ENCODE assay signal across 25 cellular contexts in genomic region chr15:100041380-100041779, GRCh38.
DNase-seq lines count a peak whose midpoint lies in the region; ATAC-seq, FAIRE-seq and TF ChIP-seq lines count a peak whose summit lies in the region.
"Had no signal": no experiment of that assay in that cellular context is flagged by ENCODE, and none has a peak within 500 bp of the region (broad histone marks: within the 10 kb centered on the region; RNA-seq: fewer than 3 reads in every experiment).

No MANE protein-coding gene starts in this region.

- no peaks in the 10 kb centered on the region for H3K36me3 Mint-ChIP-seq in endodermal cell (ENCODE audit: low read depth)
- peaks cover 4% of the 10 kb centered on the region for H3K36me3 Mint-ChIP-seq in activated CD4-positive, alpha-beta memory T cell treated with anti-CD3 and anti-CD28 coated beads for 36 hours

- H3K27me3 ChIP-seq in bronchial epithelial cell (ENCODE audit: control insufficient read depth, insufficient read depth, low read length) (no peaks in the 10 kb centered on the region), endodermal cell (ENCODE audit: control insufficient read depth, insufficient read depth, low read length, poor library complexity, severe bottlenecking) (no peaks in the 10 kb centered on the region)
- H3K27me3 ChIP-seq: BE2C had no signal

- DNase-seq in NCI-H82 (lab: John Stamatoyannopoulos, UW) (peak; percentile 26), NCI-H82 treated with DMSO at 0.1 percent for 48 hours (lab: John Stamatoyannopoulos, UW; ENCODE audit: unreplicated experiment) (no peak), bronchial epithelial cell (ENCODE audit: low read depth) (no peak), endodermal cell (peak; percentile 23)
- no peak for DNase-seq in activated CD4-positive, alpha-beta memory T cell treated with anti-CD3 and anti-CD28 coated beads for 36 hours
- DNase-seq: 8988T, ACHN, BE2C, Calu3, Karpas-422, NCI-H1092, NCI-H1417 treated with DMSO at 0.1 percent for 48 hours, NCI-H1694 treated with DMSO at 0.1 percent for 48 hours, NCI-H2081, NCI-H345, NCI-H510A treated with DMSO at 0.1 percent for 48 hours, SIG-M5, SW 1271 had no signal

- H3K27ac ChIP-seq in endodermal cell (ENCODE audit: low read depth, low read length): no peak overlapping the region
- H3K27ac ChIP-seq: RWPE1, SK-N-MC had no signal

- ATAC-seq in GM21825 (IDR thresholded peaks at IDR 0.05; ENCODE audit: unreplicated experiment) (no peak), GM19397 (IDR thresholded peaks at IDR 0.05; ENCODE audit: unreplicated experiment) (no peak), GM18502 (IDR thresholded peaks at IDR 0.05; ENCODE audit: poor library complexity, unreplicated experiment) (no peak)
- ATAC-seq: HCT116, Panc1 had no signal

- peak; percentile 64 for FAIRE-seq in bronchial epithelial cell (lab: Jason Lieb, UNC)

- H3K4me3 Mint-ChIP-seq in endodermal cell: no peak overlapping the region
- H3K4me3 Mint-ChIP-seq in activated CD4-positive, alpha-beta memory T cell treated with anti-CD3 and anti-CD28 coated beads for 36 hours: no peak overlapping the region

- CTCF ChIA-PET in activated CD4-positive, alpha-beta memory T cell treated with anti-CD3 and anti-CD28 coated beads for 36 hours (lab: Charles Lee): no interaction called here

- intact Hi-C loops in activated CD4-positive, alpha-beta memory T cell treated with anti-CD3 and anti-CD28 coated beads for 36 hours (cut with micrococcal nuclease): no loop called here

- no peaks in the 10 kb centered on the region for H3K9me3 ChIP-seq in endodermal cell (ENCODE audit: control insufficient read depth, low read length)
- H3K9me3 ChIP-seq: BE2C had no signal

- H3K9ac ChIP-seq in endodermal cell (ENCODE audit: extremely low read depth, low read length, poor library complexity, severe bottlenecking): no peak overlapping the region

- peaks cover 6% of the 10 kb centered on the region for H3K4me1 Mint-ChIP-seq in endodermal cell
- H3K4me1 Mint-ChIP-seq in activated CD4-positive, alpha-beta memory T cell treated with anti-CD3 and anti-CD28 coated beads for 36 hours (ENCODE audit: low read depth): peaks cover 4% of the 10 kb centered on the region

- H3K27me3 Mint-ChIP-seq in endodermal cell (ENCODE audit: insufficient read depth): no peaks in the 10 kb centered on the region
- no peaks in the 10 kb centered on the region for H3K27me3 Mint-ChIP-seq in activated CD4-positive, alpha-beta memory T cell treated with anti-CD3 and anti-CD28 coated beads for 36 hours

- peaks cover 5% of the 10 kb centered on the region for H3K9me3 Mint-ChIP-seq in endodermal cell
- H3K9me3 Mint-ChIP-seq in activated CD4-positive, alpha-beta memory T cell treated with anti-CD3 and anti-CD28 coated beads for 36 hours: no peaks in the 10 kb centered on the region

- TF ChIP-seq CTCF in bronchial epithelial cell (IDR thresholded peaks at IDR 0.05; ENCODE audit: insufficient read depth, low read length, severe bottlenecking): no peak
- no peak for TF ChIP-seq CTCF in endodermal cell (conservative IDR thresholded peaks at IDR 0.05)

- H3K4me3 ChIP-seq in bronchial epithelial cell (ENCODE audit: low read depth, low read length): no peak overlapping the region
- H3K4me3 ChIP-seq in endodermal cell (ENCODE audit: low read length): no peak overlapping the region
- H3K4me3 ChIP-seq: SK-N-MC had no signal

- H3K27ac Mint-ChIP-seq in endodermal cell: no peak overlapping the region
- H3K27ac Mint-ChIP-seq in activated CD4-positive, alpha-beta memory T cell treated with anti-CD3 and anti-CD28 coated beads for 36 hours: no peak overlapping the region

- 91 to 97% methylated on average over 3 to 5 of the region's 5 CpGs for WGBS in endodermal cell (ENCODE audit: insufficient coverage in 1 of 2, insufficient read length in 1 of 2), 2 experiments

- no peaks in the 10 kb centered on the region for H3K36me3 ChIP-seq in bronchial epithelial cell (ENCODE audit: control insufficient read depth, insufficient read depth, low read length)
- H3K36me3 ChIP-seq in endodermal cell (ENCODE audit: control insufficient read depth, insufficient read depth, low read length): no peaks in the 10 kb centered on the region
- H3K36me3 ChIP-seq: BE2C had no signal

- no peaks in the 10 kb centered on the region for H3K4me1 ChIP-seq in endodermal cell (ENCODE audit: control insufficient read depth, insufficient read depth, low read length)
- H3K4me1 ChIP-seq: BE2C had no signal

- POLR2A ChIA-PET in activated CD4-positive, alpha-beta memory T cell treated with anti-CD3 and anti-CD28 coated beads for 36 hours (lab: Charles Lee): no interaction called here

Comparison
In these comparisons a context has a peak if more than half of its experiments do, and no peak if none do; other contexts are left out.
1. DNase-seq: peak in NCI-H82 (single experiment) and endodermal cell (single experiment); none in NCI-H82 treated with DMSO at 0.1 percent for 48 hours (single experiment), bronchial epithelial cell (single experiment) and activated CD4-positive, alpha-beta memory T cell treated with anti-CD3 and anti-CD28 coated beads for 36 hours (single experiment).